10 cellular contexts compared by ENCODE assay signal in the genomic region with DNA sequence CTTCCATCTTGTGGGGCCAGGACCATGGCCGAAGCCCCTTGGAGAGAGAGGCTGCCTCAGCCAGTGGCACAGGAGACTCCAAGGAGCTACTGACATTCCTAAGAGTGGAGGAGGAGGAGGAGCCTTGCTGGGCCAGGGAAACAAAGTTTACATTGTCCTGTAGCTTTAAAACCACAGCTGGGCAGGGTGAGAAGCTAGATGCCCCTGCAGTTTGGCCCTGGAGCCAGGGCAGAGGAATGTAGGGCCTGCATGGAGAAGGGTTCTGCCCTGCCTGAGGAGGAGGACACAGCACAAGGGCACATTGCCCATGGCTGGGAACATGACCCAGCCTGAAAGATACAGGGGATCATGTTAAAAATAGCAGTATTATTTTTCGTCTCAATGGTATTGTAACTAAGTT. TPM values are rescaled to one million over a fixed set of nuclear protein-coding genes. Genes with fewer than 3 reads are reported as not detected.
DNase-seq lines count a peak whose midpoint lies in the region; ATAC-seq, FAIRE-seq and TF ChIP-seq lines count a peak whose summit lies in the region.
"Had no signal": no experiment of that assay in that cellular context is flagged by ENCODE, and none has a peak within 500 bp of the region (broad histone marks: within the 10 kb centered on the region; RNA-seq: fewer than 3 reads in every experiment).

No MANE protein-coding gene starts in this region.

- peaks cover 30% of the 10 kb centered on the region for H3K79me1 ChIP-seq in mesenchymal stem cell (replicated peaks; ENCODE audit: low read length, poor library complexity, severe bottlenecking)

- no peaks in the 10 kb centered on the region for H3K4me1 ChIP-seq in K562 (replicated peaks in 1 of 2; ENCODE audit: control insufficient read depth in 2 of 2, insufficient read depth in 2 of 2, low read length in 2 of 2)
- H3K4me1 ChIP-seq in mesenchymal stem cell (ENCODE audit: control insufficient read depth, insufficient read depth, low read depth, low read length), result peaks cover 28% of the 10 kb centered on the region
- H3K4me1 ChIP-seq in transverse colon, result peaks cover 9 to 34% (median 22%) of the 10 kb centered on the region in 4 donors

- 61% methylated on average over 2 of the region's 2 CpGs for WGBS in K562 (ENCODE audit: insufficient coverage, low coverage, missing lambda C conversion rate)
- WGBS in mesenchymal stem cell, result 100% methylated on average over 1 of the region's 2 CpGs
- 89% methylated on average over 2 of the region's 2 CpGs; no CpG with 5 or more reads in 1 of the 2 donors for WGBS in transverse colon (ENCODE audit: low coverage in 1 of 2), 2 donors

- no peaks in the 10 kb centered on the region for H3K27me3 Mint-ChIP-seq in activated naive CD4-positive, alpha-beta T cell treated with anti-CD3 and anti-CD28 coated beads, Interleukin-2, amount 10 ng/mL, durations not matched to agents 7 days and 5 days

- TF ChIP-seq POLR2A in K562 (conservative IDR thresholded peaks at IDR 0.05), result no peak
- no peak for TF ChIP-seq POLR2A in transverse colon (IDR thresholded peaks at IDR 0.05)

- peak overlapping the region in 1 of 2 experiments; percentile 25 for H3K18ac ChIP-seq in mesenchymal stem cell (ENCODE audit: low read depth in 1 of 2, low read length in 2 of 2)

- peak overlapping the region; percentile 79 for H3K27ac Mint-ChIP-seq in activated naive CD4-positive, alpha-beta T cell treated with anti-CD3 and anti-CD28 coated beads, Interleukin-2, amount 10 ng/mL, durations not matched to agents 7 days and 5 days

- no peaks in the 10 kb centered on the region for H3K79me2 ChIP-seq in K562 (ENCODE audit: control insufficient read depth, insufficient read depth, low read length)

- TF ChIP-seq EP300 in K562 (IDR thresholded peaks at IDR 0.05; ENCODE audit: low read length) (no peak), transverse colon (IDR thresholded peaks at IDR 0.05; ENCODE audit: low read depth) (no peak)

- H3K9ac ChIP-seq in K562 (ENCODE audit: insufficient read depth in 1 of 2, low read depth in 2 of 2, low read length in 2 of 2), result no peak overlapping the region
- H3K9ac ChIP-seq in mesenchymal stem cell (ENCODE audit: low read length), result no peak overlapping the region

- no peak overlapping the region for H3K4me2 ChIP-seq in K562 (ENCODE audit: insufficient read depth, low read length)
- H3K4me2 ChIP-seq in mesenchymal stem cell (ENCODE audit: low read length, poor library complexity, severe bottlenecking), result no peak overlapping the region

- no peak for FAIRE-seq in K562 (lab: Jason Lieb, UNC)
- FAIRE-seq: urothelium cell line had no signal

- H3K4me3 ChIP-seq in K562, result no peak overlapping the region
- no peak overlapping the region for H3K4me3 ChIP-seq in mesenchymal stem cell (ENCODE audit: insufficient read depth in 1 of 2, low read depth in 1 of 2, low read length in 2 of 2)
- no peak overlapping the region for H3K4me3 ChIP-seq in transverse colon

- H4K8ac ChIP-seq in mesenchymal stem cell (ENCODE audit: low read length), result no peak overlapping the region

- H2AK5ac ChIP-seq in mesenchymal stem cell (ENCODE audit: low read length, severe bottlenecking), result no peak overlapping the region

- no peaks in the 10 kb centered on the region for H3K27me3 ChIP-seq in K562 (ENCODE audit: control insufficient read depth in 2 of 2, insufficient read depth in 2 of 2, low read length in 2 of 2)
- H3K27me3 ChIP-seq in mesenchymal stem cell (ENCODE audit: control insufficient read depth in 1 of 2, insufficient read depth in 1 of 2, low read length in 2 of 2), result no peaks in the 10 kb centered on the region
- H3K27me3 ChIP-seq in transverse colon, result no peaks in the 10 kb centered on the region

- CTCF ChIA-PET in activated naive CD4-positive, alpha-beta T cell treated with anti-CD3 and anti-CD28 coated beads, Interleukin-2, amount 10 ng/mL, durations not matched to agents 7 days and 5 days (lab: Charles Lee), result interaction anchor here (0.9 to 2.6 kb wide), 2 partner anchors 32 to 39 kb away, joined by 3 to 9 read pairs; no protein-coding TSS in a partner anchor
- CTCF ChIA-PET in K562 (lab: Yijun Ruan, JAX; ENCODE audit: low intra/inter-chr PET ratio), result interaction anchor here (0.5 to 3.0 kb wide), 2 partner anchors 41 to 165 kb away, joined by 4 to 50 read pairs; a partner anchor contains a TSS

- H3K4ac ChIP-seq in mesenchymal stem cell (ENCODE audit: low read depth in 1 of 2, low read length in 2 of 2), result no peak overlapping the region

- peaks cover 12% of the 10 kb centered on the region; the same call in 1 of the 2 replicates for H4K20me1 ChIP-seq in K562 (replicated peaks; ENCODE audit: control insufficient read depth, insufficient read depth, low read length)

- no peak overlapping the region for H3K4me3 Mint-ChIP-seq in activated naive CD4-positive, alpha-beta T cell treated with anti-CD3 and anti-CD28 coated beads, Interleukin-2, amount 10 ng/mL, durations not matched to agents 7 days and 5 days

- peak; percentile 14 for DNase-seq in activated naive CD4-positive, alpha-beta T cell treated with anti-CD3 and anti-CD28 coated beads, Interleukin-2, amount 10 ng/mL, durations not matched to agents 7 days and 5 days
- DNase-seq in activated naive CD4-positive, alpha-beta T cell (lab: John Stamatoyannopoulos, UW), result no peak
- DNase-seq in K562 (ENCODE audit: extremely low read depth in 1 of 4, low spot score in 3 of 4) (no peak), mesenchymal stem cell (peak; percentile 28), transverse colon (peak; percentile 7), NCI-H82 (lab: John Stamatoyannopoulos, UW) (no peak)
- DNase-seq: activated CD4-positive, CD25-positive, alpha-beta regulatory T cell had no signal

- H2BK12ac ChIP-seq in mesenchymal stem cell (ENCODE audit: low read length in 2 of 2), result no peak overlapping the region

- H3K27ac ChIP-seq in K562 (ENCODE audit: extremely low read depth, low read depth, low read length), result no peak overlapping the region
- H3K27ac ChIP-seq in mesenchymal stem cell (ENCODE audit: low read length, poor library complexity, severe bottlenecking), result peak overlapping the region; percentile 28
- H3K27ac ChIP-seq in transverse colon, result peak overlapping the region; percentile 36 to 80 (median 59)

- H2BK15ac ChIP-seq in mesenchymal stem cell (ENCODE audit: low read depth, poor library complexity, severe bottlenecking), result no peak overlapping the region

- H3K9me1 ChIP-seq in K562 (ENCODE audit: control insufficient read depth, insufficient read depth, low read length), result no peaks in the 10 kb centered on the region

- no peak for ATAC-seq in K562
- no peak for ATAC-seq in GM19023 (IDR thresholded peaks at IDR 0.05; ENCODE audit: unreplicated experiment)
- ATAC-seq in GM21515 (IDR thresholded peaks at IDR 0.05; ENCODE audit: unreplicated experiment), result no peak

- H3K36me3 ChIP-seq in K562 (ENCODE audit: control insufficient read depth, insufficient read depth, low read length) (peaks cover 64% of the 10 kb centered on the region; the same call in 2 of the 3 replicates), mesenchymal stem cell (ENCODE audit: control insufficient read depth in 1 of 2, insufficient read depth in 2 of 2, low read depth in 1 of 2, low read length in 2 of 2) (peaks cover 64 to 68% of the 10 kb centered on the region in 2 experiments), transverse colon (peaks cover 0 to 11% (median 4%) of the 10 kb centered on the region in 4 donors)

- TF ChIP-seq CTCF in K562 (IDR thresholded peaks at IDR 0.05 in 2 of 3, conservative IDR thresholded peaks at IDR 0.05 in 1 of 3; ENCODE audit: insufficient read depth in 2 of 3, low read depth in 1 of 3, low read length in 3 of 3), result no peak
- no peak for TF ChIP-seq CTCF in transverse colon (IDR thresholded peaks at IDR 0.05)

- H3K4me1 Mint-ChIP-seq in activated naive CD4-positive, alpha-beta T cell treated with anti-CD3 and anti-CD28 coated beads, Interleukin-2, amount 10 ng/mL, durations not matched to agents 7 days and 5 days, result peaks cover 22% of the 10 kb centered on the region

- in situ Hi-C loops in K562 (cut with MboI), result loop anchor here (5.0 kb wide), 1 partner anchor 168 kb away; a partner anchor contains a TSS
- in situ Hi-C loops in transverse colon (cut with MboI; ENCODE audit: low pct_ligation_motif_present in 1 of 4, low pct_unique_long_range_greater_than_20kb in 1 of 4, low sequenced_read_pairs in 3 of 4), result loop anchor here (5.0 to 10.0 kb wide), 5 partner anchors 50 to 168 kb away; a partner anchor contains a TSS

- peak overlapping the region in 1 of 2 experiments; percentile 31 for H3K14ac ChIP-seq in mesenchymal stem cell (ENCODE audit: low read length in 2 of 2)

- no peak overlapping the region for H3K23ac ChIP-seq in mesenchymal stem cell (ENCODE audit: low read length in 2 of 2)

- no peak overlapping the region for H2BK120ac ChIP-seq in mesenchymal stem cell (ENCODE audit: low read depth, low read length)

- POLR2A ChIA-PET in K562 (lab: Yijun Ruan, JAX), result no interaction called here

- no peaks in the 10 kb centered on the region for H3K9me3 Mint-ChIP-seq in activated naive CD4-positive, alpha-beta T cell treated with anti-CD3 and anti-CD28 coated beads, Interleukin-2, amount 10 ng/mL, durations not matched to agents 7 days and 5 days

- H4K91ac ChIP-seq in mesenchymal stem cell (ENCODE audit: low read length), result no peak overlapping the region

- TF ChIP-seq RAD21 in K562 (CRISPR knock-in tag; conservative IDR thresholded peaks at IDR 0.05 in 1 of 2, IDR thresholded peaks at IDR 0.05 in 1 of 2), result no peak

- intact Hi-C loops in K562 (cut with micrococcal nuclease) (no loop called here), transverse colon (cut with DNase I; ENCODE audit: low total_unique reads) (no loop called here)

- H2BK5ac ChIP-seq in mesenchymal stem cell (ENCODE audit: low read depth, low read length, poor library complexity, severe bottlenecking), result no peak overlapping the region

- H3K36me3 Mint-ChIP-seq in activated naive CD4-positive, alpha-beta T cell treated with anti-CD3 and anti-CD28 coated beads, Interleukin-2, amount 10 ng/mL, durations not matched to agents 7 days and 5 days, result peaks cover 80% of the 10 kb centered on the region

- no peaks in the 10 kb centered on the region for H3K9me3 ChIP-seq in K562 (replicated peaks; ENCODE audit: control insufficient read depth, insufficient read depth, low read depth, low read length)
- H3K9me3 ChIP-seq in mesenchymal stem cell (ENCODE audit: control insufficient read depth, low read length), result no peaks in the 10 kb centered on the region
- no peaks in the 10 kb centered on the region for H3K9me3 ChIP-seq in transverse colon

- TSS peak; percentile 45 for BruUV-seq in K562 (replicated peaks; lab: Mats Ljungman, UMichigan)

- H2AFZ ChIP-seq in K562 (ENCODE audit: low read depth, low read length) (no peak overlapping the region), mesenchymal stem cell (ENCODE audit: low read depth, low read length) (no peak overlapping the region)

RNA-seq across cellular contexts. Expression of a gene that starts 37.4 kb away (rescaled TPM):
- 213 and 380 TPM in 2 replicates for total RNA-seq in K562 (2011; cell fraction: chromatin; rRNA removed; ENCODE audit: low replicate concordance)
- total RNA-seq in K562 (2011; cell fraction: nucleolus; rRNA removed), result 184 and 191 TPM in 2 replicates
- total RNA-seq in K562 (2011; cell fraction: nucleoplasm; rRNA removed), result 147 and 176 TPM in 2 replicates
- 34.8 and 38.7 TPM in 2 replicates for total RNA-seq in K562 (2014; rRNA removed)
- 15.2 and 23.7 TPM in 2 replicates for total RNA-seq in K562 (2014; rRNA removed; fragmentation: Illumina TruSeq; extraction: Trizol)
- 32.5 and 33.3 TPM in 2 replicates for total RNA-seq in K562 (2015; rRNA removed; fragmentation: Illumina TruSeq; extraction: Trizol)
- total RNA-seq in K562 (2021), result 48.2 and 67.0 TPM in 2 replicates
- 34.9 and 50.1 TPM in 2 replicates for polyA plus RNA-seq in K562 (2011; rRNA removed)
- 29.1 and 35.8 TPM in 2 replicates for polyA plus RNA-seq in K562 (2011; cell fraction: cytosol; rRNA removed)
- 231 and 271 TPM in 2 replicates for polyA plus RNA-seq in K562 (2011; cell fraction: nucleus; rRNA removed)
- polyA plus RNA-seq in K562 (2012), result 31.2 and 36.7 TPM in 2 replicates
- 44.1 and 44.6 TPM in 2 replicates for polyA plus RNA-seq in K562 (2014; fragmentation: Illumina TruSeq; extraction: Trizol)
- 1 to 10 TPM; 1.7 to 2.2 TPM for polyA plus RNA-seq in K562 (2014; fragmentation: Nextera tagmentation; extraction: Ambion mirVana)
- 41.4 and 52.9 TPM in 2 replicates for polyA plus RNA-seq in K562 (2014; rRNA removed)
- 32.4 and 38.5 TPM in 2 replicates for polyA minus RNA-seq in K562 (2011; rRNA and poly(A)+ RNA removed)
- 38.3 and 50.8 TPM in 2 replicates for polyA minus RNA-seq in K562 (2011; cell fraction: cytosol; rRNA and poly(A)+ RNA removed)
- polyA minus RNA-seq in K562 (2011; cell fraction: nucleus; rRNA and poly(A)+ RNA removed), result 61.9 and 82.2 TPM in 2 replicates
- polyA plus RNA-seq in mesenchymal stem cell (2013, experiment 1 of 2), result 44.2 TPM
- 42.6 TPM for polyA plus RNA-seq in mesenchymal stem cell (2013, experiment 2 of 2)
- 100 to 1,000 TPM in 3 of 4 donors, 10 to 100 TPM in 1; 82.7 to 377 (median 155) TPM for total RNA-seq in transverse colon

Comparison
In these comparisons a context has a peak if more than half of its experiments do, and no peak if none do; other contexts are left out.
1. DNase-seq: peak in activated naive CD4-positive, alpha-beta T cell treated with anti-CD3 and anti-CD28 coated beads, Interleukin-2, amount 10 ng/mL, durations not matched to agents 7 days and 5 days (single experiment), mesenchymal stem cell (single experiment) and transverse colon (single experiment); none in activated naive CD4-positive, alpha-beta T cell (0 of 4), K562 (0 of 4) and NCI-H82 (single experiment).